ENCODE assay signal across 22 cellular contexts in genomic region chr1:110519125-110519810, GRCh38. TPM values are rescaled to one million over a fixed set of nuclear protein-coding genes. Genes with fewer than 3 reads are reported as not detected.
DNase-seq lines count a peak whose midpoint lies in the region; FAIRE-seq and TF ChIP-seq lines count a peak whose summit lies in the region.
"Had no signal": no experiment of that assay in that cellular context is flagged by ENCODE, and none has a peak within 500 bp of the region (broad histone marks: within the 10 kb centered on the region; RNA-seq: fewer than 3 reads in every experiment).

TSS of gene KCNA10 (minus strand) at chr1:110519175. CDS start at chr1:110518787, 388 bp downstream.

- intact Hi-C loops in CD14-positive monocyte (cut with micrococcal nuclease) = no loop called here

- H3K36me3 Mint-ChIP-seq in CD14-positive monocyte = no peaks in the 10 kb centered on the region
- H3K36me3 Mint-ChIP-seq: CD4-positive, alpha-beta memory T cell had no signal

- no peaks in the 10 kb centered on the region; the same call in 1 of the 2 replicates for H3K23me2 ChIP-seq in H1 (ENCODE audit: low read depth, low read length)

- peaks cover 3 to 25% (median 5%) of the 10 kb centered on the region in 3 donors for H3K27me3 Mint-ChIP-seq in CD14-positive monocyte (ENCODE audit: low read depth in 3 of 3)

- no peak within 1 kb of the TSS for H3K9ac ChIP-seq in H1 (replicated peaks in 1 of 4; ENCODE audit: extremely low read depth in 1 of 4, low read depth in 3 of 4, low read length in 3 of 4)
- H3K9ac ChIP-seq: BLaER1 treated with 17β-estradiol and CSF1 and Interleukin-3, amounts not matched to agents 10 nM and 100 nM had no signal

- 86% methylated on average over 9 of the region's 9 CpGs; no CpG with 5 or more reads in 1 of the 2 experiments for WGBS in H1 (ENCODE audit: extremely low coverage in 1 of 2, insufficient coverage in 1 of 2, insufficient read length in 1 of 2, insufficient replicate concordance in 2 of 2, low coverage in 1 of 2, low lambda C conversion rate in 2 of 2, missing lambda C conversion rate in 1 of 2), 2 experiments

- no peaks in the 10 kb centered on the region for H3K79me1 ChIP-seq in H1 (ENCODE audit: low read depth, low read length)

- H3K4me1 ChIP-seq in HEK293 (ENCODE audit: control insufficient read depth, insufficient read depth, low read length) = no peaks in the 10 kb centered on the region
- peaks cover 2 to 16% (median 8%) of the 10 kb centered on the region in 4 experiments for H3K4me1 ChIP-seq in H1 (replicated peaks in 1 of 4; ENCODE audit: control insufficient read depth in 3 of 4, insufficient read depth in 4 of 4, low read length in 3 of 4)
- H3K4me1 ChIP-seq: BE2C, HAP-1 had no signal

- H3K27ac ChIP-seq in HEK293 (ENCODE audit: extremely low read depth, low read depth, low read length) (no peak within 1 kb of the TSS), H1 (ENCODE audit: low read depth, low read length) (no peak within 1 kb of the TSS)
- H3K27ac ChIP-seq: 22Rv1; BLaER1 treated with 17β-estradiol and CSF1 and Interleukin-3, amounts not matched to agents 10 nM and 100 nM had no signal

- H3K9me3 Mint-ChIP-seq in CD14-positive monocyte = peaks cover 0 to 4% (median 1%) of the 10 kb centered on the region in 7 donors
- H3K9me3 Mint-ChIP-seq: CD4-positive, alpha-beta memory T cell had no signal

- H3K14ac ChIP-seq in H1 (ENCODE audit: insufficient read length) = no peak within 1 kb of the TSS

- no peak for TF ChIP-seq EP300 in H1 (IDR thresholded peaks at IDR 0.05; ENCODE audit: borderline replicate concordance in 1 of 2, low read depth in 2 of 2, low read length in 2 of 2)

- no peak within 1 kb of the TSS for H4K5ac ChIP-seq in H1 (ENCODE audit: insufficient read length, low read depth, low read length)

- no peak for TF ChIP-seq RAD21 in H1 (IDR thresholded peaks at IDR 0.05 in 1 of 2, conservative IDR thresholded peaks at IDR 0.05 in 1 of 2; ENCODE audit: low read depth in 2 of 2, low read length in 2 of 2)

- no peaks in the 10 kb centered on the region for H3K36me3 ChIP-seq in HEK293 (ENCODE audit: control insufficient read depth in 2 of 2, insufficient read depth in 1 of 2, low read length in 2 of 2)
- H3K36me3 ChIP-seq in H1 (ENCODE audit: control insufficient read depth in 2 of 4, insufficient read depth in 4 of 4, low read length in 3 of 4) = no peaks in the 10 kb centered on the region
- H3K36me3 ChIP-seq: BE2C; BLaER1 treated with 17β-estradiol and CSF1 and Interleukin-3, amounts not matched to agents 10 nM and 100 nM; HAP-1 had no signal

- DNase-seq in choroid plexus epithelial cell (ENCODE audit: low read depth) = peak; percentile 3
- DNase-seq in H1 (ENCODE audit: low read depth in 1 of 2, low spot score in 2 of 2) = no peak
- peak; percentile 5 for DNase-seq in glomerular endothelial cell (ENCODE audit: extremely low read depth, low read depth, low spot score)
- no peak for DNase-seq in AG08396 (ENCODE audit: low spot score)
- no peak for DNase-seq in CD14-positive monocyte (ENCODE audit: low spot score)
- no peak for DNase-seq in hippocampal formation (lab: John Stamatoyannopoulos, UW)
- DNase-seq: AML-193; BE2C; CD4-positive, alpha-beta memory T cell; COR-L47; DMS153; DND-41 had no signal

- H3K4me3 Mint-ChIP-seq in CD14-positive monocyte = no peak within 1 kb of the TSS
- H3K4me3 Mint-ChIP-seq: CD4-positive, alpha-beta memory T cell; GM23338 had no signal

- TF ChIP-seq CTCF in HEK293 (tag by site-specific recombination; IDR thresholded peaks at IDR 0.05) (no peak), choroid plexus epithelial cell (conservative IDR thresholded peaks at IDR 0.05; ENCODE audit: low read depth, low read length) (no peak), H1 (IDR thresholded peaks at IDR 0.05; ENCODE audit: control extremely low read depth in 1 of 3, insufficient read depth in 1 of 3, low read depth in 1 of 3, low read length in 3 of 3) (no peak), CD14-positive monocyte (IDR thresholded peaks at IDR 0.05) (no peak)

- H3K4ac ChIP-seq in H1 (replicated peaks; ENCODE audit: insufficient read length, low read depth, low read length) = no peak within 1 kb of the TSS

- H3K9me3 ChIP-seq in HEK293 (ENCODE audit: control insufficient read depth, insufficient read depth, low read depth, low read length) (no peaks in the 10 kb centered on the region), H1 (ENCODE audit: insufficient read depth in 2 of 2, low read depth in 1 of 2, low read length in 1 of 2) (peaks cover 0 to 4% of the 10 kb centered on the region in 2 experiments; a peak in 2 of 4 replicates)
- H3K9me3 ChIP-seq: BE2C, HAP-1 had no signal

- H3K23ac ChIP-seq in H1 (ENCODE audit: insufficient read length) = no peak within 1 kb of the TSS

- H3K4me2 ChIP-seq in H1 (ENCODE audit: insufficient read depth in 1 of 2, low read depth in 2 of 2, low read length in 2 of 2) = no peak within 1 kb of the TSS

- H4K91ac ChIP-seq in H1 (replicated peaks; ENCODE audit: insufficient read length, low read length) = peak within 1 kb of the TSS; percentile 20

- no peak within 1 kb of the TSS for H3K18ac ChIP-seq in H1 (ENCODE audit: extremely low read depth, low read length)

- H3K79me2 ChIP-seq in H1 (ENCODE audit: control insufficient read depth in 1 of 2, insufficient read depth in 2 of 2, low read length in 2 of 2) = no peaks in the 10 kb centered on the region

- no peak within 1 kb of the TSS for H3K27ac Mint-ChIP-seq in CD14-positive monocyte
- H3K27ac Mint-ChIP-seq: GM23338 had no signal

- no peak for TF ChIP-seq POLR2A in H1 (IDR thresholded peaks at IDR 0.05; ENCODE audit: control extremely low read depth in 1 of 2, low read depth in 2 of 2, low read length in 2 of 2)

- H2BK15ac ChIP-seq in H1 (ENCODE audit: low read length) = no peak within 1 kb of the TSS

- no peak within 1 kb of the TSS for H4K8ac ChIP-seq in H1 (ENCODE audit: extremely low read depth, insufficient read depth, low read length)

- H2BK12ac ChIP-seq in H1 (ENCODE audit: low read depth, low read length) = no peak within 1 kb of the TSS; the same call in 1 of the 2 replicates

- POLR2A ChIA-PET in HEK293 (lab: Yijun Ruan, JAX) (no interaction called here), H1 (lab: Charles Lee; ENCODE audit: partially characterized antibody) (interaction anchor here (0.9 kb wide), 1 partner anchor 8 kb away, joined by 3 read pairs; no protein-coding TSS in a partner anchor)

- H3K4me3 ChIP-seq in HEK293 (ENCODE audit: low read depth, low read length) (no peak within 1 kb of the TSS), choroid plexus epithelial cell (ENCODE audit: low read depth, low read length) (no peak within 1 kb of the TSS), H1 (ENCODE audit: extremely low read depth in 1 of 4, insufficient read depth in 2 of 4, low read depth in 3 of 4, low read length in 4 of 4) (no peak within 1 kb of the TSS)
- H3K4me3 ChIP-seq: BLaER1 treated with 17β-estradiol and CSF1 and Interleukin-3, amounts not matched to agents 10 nM and 100 nM; GM23338; HAP-1 had no signal

- peaks cover 4% of the 10 kb centered on the region for H3K4me1 Mint-ChIP-seq in CD14-positive monocyte

- H2BK5ac ChIP-seq in H1 (ENCODE audit: low read depth, low read length) = 0 out of 2 replicates have a peak within 1 kb of the TSS, but pooled peaks have one; percentile 1

- no peaks in the 10 kb centered on the region; a peak in 2 of 7 replicates for H3K27me3 ChIP-seq in H1 (replicated peaks in 1 of 4; ENCODE audit: control insufficient read depth in 3 of 4, extremely low read depth in 1 of 4, insufficient read depth in 3 of 4, low read length in 3 of 4)
- H3K27me3 ChIP-seq: BLaER1 treated with 17β-estradiol and CSF1 and Interleukin-3, amounts not matched to agents 10 nM and 100 nM had no signal

- no peak within 1 kb of the TSS for H2AK5ac ChIP-seq in H1 (ENCODE audit: low read depth, low read length)

- no peaks in the 10 kb centered on the region for H4K20me1 ChIP-seq in H1 (replicated peaks in 1 of 2; ENCODE audit: control insufficient read depth in 1 of 2, insufficient read depth in 2 of 2, low read length in 2 of 2)

- no peak within 1 kb of the TSS for H3K56ac ChIP-seq in H1 (replicated peaks; ENCODE audit: insufficient read length, low read depth, low read length)

- no peak within 1 kb of the TSS for H2BK120ac ChIP-seq in H1 (replicated peaks; ENCODE audit: low read depth, low read length)

- no peak within 1 kb of the TSS for H2AFZ ChIP-seq in H1 (ENCODE audit: low read length)
- H2AFZ ChIP-seq: GM23338 had no signal

- CTCF ChIA-PET in HEK293 (lab: Yijun Ruan, JAX) (interaction anchor here (0.7 to 11.3 kb wide), 6 partner anchors 12 to 263 kb away, joined by 3 to 113 read pairs (median 4); no protein-coding TSS in a partner anchor), H1 (lab: Charles Lee; ENCODE audit: partially characterized antibody) (interaction anchor here (0.8 to 12.4 kb wide), 12 partner anchors 8 to 263 kb away, joined by 3 to 189 read pairs (median 8); no protein-coding TSS in a partner anchor)

- peak within 1 kb of the TSS; percentile 63; the same call in 1 of the 2 replicates for H2BK20ac ChIP-seq in H1 (ENCODE audit: low read length)

- no peak for FAIRE-seq in H1 (lab: Jason Lieb, UNC)
- FAIRE-seq: A204.1, G401.6, GM12892, H54 had no signal

TF ChIP-seq in H1, 55 proteins besides CTCF, POLR2A, EP300 and RAD21:
- no peak for TF ChIP-seq EZH2 (IDR thresholded peaks at IDR 0.05; ENCODE audit: low read depth, low read length, severe bottlenecking)
- TF ChIP-seq SRF (IDR thresholded peaks at IDR 0.05; ENCODE audit: low read depth, low read length) = no peak
- TF ChIP-seq NRF1 (IDR thresholded peaks at IDR 0.05; ENCODE audit: low read depth, low read length) = no peak
TF ChIP-seq in H1: peak in this region for 0.

RNA-seq across cellular contexts. Expression of gene KCNA10, which starts in this region (rescaled TPM):
- total RNA-seq in H1 (2021; fragmentation: NEBNext Ultra II Directional; extraction: Animal tissue kit (Norgen Biotek cat#: 25700)) = not detected in 2 replicates
- not detected in 2 replicates for polyA plus RNA-seq in H1 (2011; rRNA removed)
- polyA plus RNA-seq in H1 (2011; cell fraction: cytosol; rRNA removed) = not detected
- not detected for polyA plus RNA-seq in H1 (2011; cell fraction: nucleus; rRNA removed)
- polyA plus RNA-seq in H1 (2012, experiment 1 of 2) = not detected in 4 replicates
- polyA plus RNA-seq in H1 (2012, experiment 2 of 2) = not detected
- not detected for polyA plus RNA-seq in H1 (2013, experiment 1 of 2)
- not detected for polyA plus RNA-seq in H1 (2013, experiment 2 of 2)
- not detected in 2 replicates for polyA minus RNA-seq in H1 (2011; rRNA and poly(A)+ RNA removed)
- not detected for polyA minus RNA-seq in H1 (2011; cell fraction: cytosol; rRNA and poly(A)+ RNA removed)
- not detected for polyA minus RNA-seq in H1 (2011; cell fraction: nucleus; rRNA and poly(A)+ RNA removed)
- total RNA-seq in glomerular endothelial cell = not detected in 2 replicates
- not detected for polyA plus RNA-seq in CD14-positive monocyte
- total RNA-seq: CD4-positive, alpha-beta memory T cell; GM23338 had no signal
- polyA plus RNA-seq: AG04450; CD4-positive, alpha-beta memory T cell; GM23338 had no signal

Comparison
In these comparisons a context has a peak if more than half of its experiments do, and no peak if none do; other contexts are left out.
1. Peak in DNase-seq in glomerular endothelial cell; RNA of the gene not detected or under 1 TPM.